In genomic region chr5:175653763-175654162, GRCh38 we compare ENCODE assay signal across 17 cellular contexts. TPM values are rescaled to one million over a fixed set of nuclear protein-coding genes. Genes with fewer than 3 reads are reported as not detected.
DNase-seq lines count a peak whose midpoint lies in the region; ATAC-seq and TF ChIP-seq lines count a peak whose summit lies in the region.
"Had no signal": no experiment of that assay in that cellular context is flagged by ENCODE, and none has a peak within 500 bp of the region (broad histone marks: within the 10 kb centered on the region; RNA-seq: fewer than 3 reads in every experiment).

No MANE protein-coding gene starts in this region.

- in situ Hi-C loops in HAP-1 (cut with MboI; ENCODE audit: low sequenced_read_pairs), result no loop called here

- no peaks in the 10 kb centered on the region for H3K27me3 ChIP-seq in BLaER1 treated with 17β-estradiol and CSF1 and Interleukin-3, amounts not matched to agents 10 nM and 100 nM
- H3K27me3 ChIP-seq in CD4-positive, alpha-beta T cell (ENCODE audit: control insufficient read depth, insufficient read depth, low read length), result no peaks in the 10 kb centered on the region
- no peaks in the 10 kb centered on the region for H3K27me3 ChIP-seq in naive thymus-derived CD4-positive, alpha-beta T cell (ENCODE audit: control insufficient read depth in 2 of 2, insufficient read depth in 2 of 2, low read length in 2 of 2)
- H3K27me3 ChIP-seq in HAP-1 (ENCODE audit: low read depth) (no peaks in the 10 kb centered on the region), Caco-2 (replicated peaks; ENCODE audit: control insufficient read depth, insufficient read depth, low read length) (no peaks in the 10 kb centered on the region)

- BruUV-seq in Caco-2 (replicated peaks; lab: Mats Ljungman, UMichigan), result no TSS peak

- peaks cover 0 to 14% (median 8%) of the 10 kb centered on the region in 11 experiments; a peak in 8 of 22 replicates for H3K36me3 ChIP-seq in BLaER1 treated with 17β-estradiol and CSF1 and Interleukin-3, amounts not matched to agents 10 nM and 100 nM
- H3K36me3 ChIP-seq in naive thymus-derived CD4-positive, alpha-beta T cell (ENCODE audit: control insufficient read depth in 2 of 3, insufficient read depth in 3 of 3, low read length in 3 of 3), result peaks cover 0 to 4% (median 0%) of the 10 kb centered on the region in 3 experiments
- H3K36me3 ChIP-seq in HAP-1 (replicated peaks), result no peaks in the 10 kb centered on the region
- no peaks in the 10 kb centered on the region for H3K36me3 ChIP-seq in Caco-2 (ENCODE audit: control insufficient read depth, insufficient read depth, low read length)
- H3K36me3 ChIP-seq: prostate gland had no signal

- ATAC-seq in CD4-positive, alpha-beta T cell (ENCODE audit: poor library complexity), result no peak
- no peak for ATAC-seq in activated T-helper 17 cell treated with anti-CD3 and anti-CD28 coated beads, Interleukin-2, amount 50 U/mL, for 72 hours (replicated peaks)
- no peak for ATAC-seq in naive thymus-derived CD4-positive, alpha-beta T cell

- no peaks in the 10 kb centered on the region for H3K27me3 Mint-ChIP-seq in CD4-positive, alpha-beta T cell
- no peaks in the 10 kb centered on the region for H3K27me3 Mint-ChIP-seq in activated T-helper 17 cell treated with anti-CD3 and anti-CD28 coated beads, Interleukin-2, amount 50 U/mL, for 72 hours
- peaks cover 0 to 2% (median 0%) of the 10 kb centered on the region in 5 donors for H3K27me3 Mint-ChIP-seq in naive thymus-derived CD4-positive, alpha-beta T cell
- peaks cover 3% of the 10 kb centered on the region for H3K27me3 Mint-ChIP-seq in Caco-2 (ENCODE audit: insufficient read depth, unreplicated experiment)

- POLR2A ChIA-PET in CD4-positive, alpha-beta T cell (lab: Charles Lee), result interaction anchor here (1.3 to 2.5 kb wide), 4 partner anchors 9 to 176 kb away, joined by 4 to 8 read pairs (median 6); partner anchors contain the start of gene SFXN1
- POLR2A ChIA-PET in naive thymus-derived CD4-positive, alpha-beta T cell (lab: Charles Lee), result interaction anchor here (0.6 to 1.7 kb wide), 6 partner anchors 15 to 136 kb away, joined by 3 to 5 read pairs (median 3); no protein-coding TSS in a partner anchor
- POLR2A ChIA-PET in Caco-2 (lab: Charles Lee), result no interaction called here

- H3K9me3 ChIP-seq in BLaER1 treated with 17β-estradiol and CSF1 and Interleukin-3, amounts not matched to agents 10 nM and 100 nM (replicated peaks in 1 of 11), result peaks cover 16 to 21% (median 17%) of the 10 kb centered on the region in 11 experiments
- H3K9me3 ChIP-seq in CD4-positive, alpha-beta T cell (ENCODE audit: control insufficient read depth, low read length), result peaks cover 14% of the 10 kb centered on the region
- H3K9me3 ChIP-seq in naive thymus-derived CD4-positive, alpha-beta T cell (ENCODE audit: control insufficient read depth in 2 of 3, low read length in 3 of 3), result peaks cover 0 to 12% (median 6%) of the 10 kb centered on the region in 3 experiments
- H3K9me3 ChIP-seq in HAP-1, result 0 out of 2 replicates have a peak, but pooled peaks cover 4% of the 10 kb centered on the region
- peaks cover 8% of the 10 kb centered on the region; the same call in 1 of the 2 replicates for H3K9me3 ChIP-seq in Caco-2
- H3K9me3 ChIP-seq: prostate gland had no signal

- H3K4me2 ChIP-seq in BLaER1 treated with 17β-estradiol and CSF1 and Interleukin-3, amounts not matched to agents 10 nM and 100 nM, result peak overlapping the region; percentile 85 to 97 (median 89)
- H3K4me2 ChIP-seq: smooth muscle cell had no signal

- CTCF ChIA-PET in CD4-positive, alpha-beta T cell (lab: Charles Lee), result interaction anchor here (1.2 kb wide), 1 partner anchor 794 kb away, joined by 4 read pairs; the partner anchor contains the start of gene FAF2
- CTCF ChIA-PET in naive thymus-derived CD4-positive, alpha-beta T cell (lab: Charles Lee), result interaction anchor here (2.3 kb wide), 1 partner anchor 119 kb away, joined by 9 read pairs; no protein-coding TSS in a partner anchor
- CTCF ChIA-PET in Caco-2 (lab: Charles Lee), result no interaction called here

- peaks cover 7% of the 10 kb centered on the region for H3K9me3 Mint-ChIP-seq in CD4-positive, alpha-beta T cell
- peaks cover 8% of the 10 kb centered on the region for H3K9me3 Mint-ChIP-seq in activated T-helper 17 cell treated with anti-CD3 and anti-CD28 coated beads, Interleukin-2, amount 50 U/mL, for 72 hours
- H3K9me3 Mint-ChIP-seq in naive thymus-derived CD4-positive, alpha-beta T cell, result peaks cover 0 to 25% (median 18%) of the 10 kb centered on the region in 11 donors
- peaks cover 12% of the 10 kb centered on the region for H3K9me3 Mint-ChIP-seq in Caco-2 (ENCODE audit: unreplicated experiment)

- intact Hi-C loops in CD4-positive, alpha-beta T cell (cut with DNase I, micrococcal nuclease), result loop anchor here in 1 of 2 experiments (5.0 kb wide), 1 partner anchor 44 kb away; no protein-coding TSS in a partner anchor
- intact Hi-C loops in naive thymus-derived CD4-positive, alpha-beta T cell (cut with micrococcal nuclease), result loop anchor here (1.0 to 10.0 kb wide), 11 partner anchors 36 to 1769 kb away; partner anchors contain the start of genes SFXN1 (in 2 of the 2), ARL10 (in 1 of the 2), CPEB4 (in 1 of the 2) and KIAA1191 (in 1 of the 2)
- intact Hi-C loops in Caco-2 (cut with micrococcal nuclease; ENCODE audit: unreplicated experiment), result no loop called here

- peak overlapping the region in 8 of 10 experiments; percentile 5 to 57 (median 42); a peak in 11 of 20 replicates for H3K4me3 ChIP-seq in BLaER1 treated with 17β-estradiol and CSF1 and Interleukin-3, amounts not matched to agents 10 nM and 100 nM
- peak overlapping the region; percentile 21 for H3K4me3 ChIP-seq in naive thymus-derived CD4-positive, alpha-beta T cell (ENCODE audit: low read length)
- H3K4me3 ChIP-seq in HAP-1 (no peak overlapping the region), Caco-2 (ENCODE audit: low read depth, low read length) (no peak overlapping the region)
- H3K4me3 ChIP-seq: prostate gland, smooth muscle cell had no signal

- H3K9ac ChIP-seq in BLaER1 treated with 17β-estradiol and CSF1 and Interleukin-3, amounts not matched to agents 10 nM and 100 nM, result peak overlapping the region in 10 of 11 experiments; percentile 57 to 83 (median 77); a peak in 20 of 22 replicates

- H3K4me3 Mint-ChIP-seq in CD4-positive, alpha-beta T cell, result peak overlapping the region; percentile 81
- peak overlapping the region; percentile 74 for H3K4me3 Mint-ChIP-seq in activated T-helper 17 cell treated with anti-CD3 and anti-CD28 coated beads, Interleukin-2, amount 50 U/mL, for 72 hours
- peak overlapping the region; percentile 38 to 85 (median 78) for H3K4me3 Mint-ChIP-seq in naive thymus-derived CD4-positive, alpha-beta T cell
- H3K4me3 Mint-ChIP-seq in Caco-2 (ENCODE audit: unreplicated experiment), result no peak overlapping the region
- H3K4me3 Mint-ChIP-seq: activated B cell treated with CpG ODN at 0.5 μM for 24 hours, HFFc6 had no signal

- peak overlapping the region; percentile 91 for H3K27ac Mint-ChIP-seq in CD4-positive, alpha-beta T cell
- peak overlapping the region; percentile 95 for H3K27ac Mint-ChIP-seq in activated T-helper 17 cell treated with anti-CD3 and anti-CD28 coated beads, Interleukin-2, amount 50 U/mL, for 72 hours
- H3K27ac Mint-ChIP-seq in naive thymus-derived CD4-positive, alpha-beta T cell, result peak overlapping the region; percentile 63 to 96 (median 87)
- H3K27ac Mint-ChIP-seq in Caco-2 (ENCODE audit: unreplicated experiment), result no peak overlapping the region
- H3K27ac Mint-ChIP-seq: activated B cell treated with CpG ODN at 0.5 μM for 24 hours, HFFc6 had no signal

- H3K36me3 Mint-ChIP-seq in CD4-positive, alpha-beta T cell (ENCODE audit: low read depth), result peaks cover 27% of the 10 kb centered on the region
- peaks cover 7% of the 10 kb centered on the region for H3K36me3 Mint-ChIP-seq in activated T-helper 17 cell treated with anti-CD3 and anti-CD28 coated beads, Interleukin-2, amount 50 U/mL, for 72 hours (ENCODE audit: low read depth)
- H3K36me3 Mint-ChIP-seq in naive thymus-derived CD4-positive, alpha-beta T cell, result peaks cover 0 to 46% (median 13%) of the 10 kb centered on the region in 5 donors
- H3K36me3 Mint-ChIP-seq in Caco-2 (ENCODE audit: insufficient read depth, unreplicated experiment), result no peaks in the 10 kb centered on the region

- H3K27ac ChIP-seq in BLaER1 treated with 17β-estradiol and CSF1 and Interleukin-3, amounts not matched to agents 10 nM and 100 nM, result peak overlapping the region; percentile 65 to 95 (median 91); a peak in 21 of 22 replicates
- peak overlapping the region; percentile 30 for H3K27ac ChIP-seq in CD4-positive, alpha-beta T cell (ENCODE audit: low read depth, low read length)
- peak overlapping the region; percentile 62 for H3K27ac ChIP-seq in naive thymus-derived CD4-positive, alpha-beta T cell (ENCODE audit: low read depth, low read length)
- H3K27ac ChIP-seq: prostate gland had no signal

- no peak for TF ChIP-seq CTCF in CD4-positive, alpha-beta T cell (IDR thresholded peaks at IDR 0.05)
- no peak for TF ChIP-seq CTCF in Caco-2 (IDR thresholded peaks at IDR 0.05; ENCODE audit: insufficient read depth in 1 of 2, low read depth in 1 of 2, low read length in 1 of 2, severe bottlenecking in 1 of 2, unreplicated experiment in 1 of 2)

- peaks cover 92% of the 10 kb centered on the region for H3K4me1 Mint-ChIP-seq in CD4-positive, alpha-beta T cell (ENCODE audit: low read depth)
- H3K4me1 Mint-ChIP-seq in activated T-helper 17 cell treated with anti-CD3 and anti-CD28 coated beads, Interleukin-2, amount 50 U/mL, for 72 hours, result peaks cover 71% of the 10 kb centered on the region
- peaks cover 70 to 98% (median 90%) of the 10 kb centered on the region in 7 donors for H3K4me1 Mint-ChIP-seq in naive thymus-derived CD4-positive, alpha-beta T cell
- no peaks in the 10 kb centered on the region for H3K4me1 Mint-ChIP-seq in Caco-2 (ENCODE audit: low read depth, unreplicated experiment)

- DNase-seq in CD4-positive, alpha-beta T cell, result no peak
- DNase-seq in naive thymus-derived CD4-positive, alpha-beta T cell, result no peak
- DNase-seq in HAP-1 (ENCODE audit: low spot score in 2 of 2), result no peak
- no peak for DNase-seq in Caco-2
- DNase-seq in occipital lobe (lab: John Stamatoyannopoulos, UW), result no peak
- DNase-seq: activated B cell treated with CpG ODN at 0.5 μM for 24 hours; HFFc6; hypothalamus; NCI-H2081; Right ventricle myocardium superior; stimulated activated CD4-positive, alpha-beta T cell treated with anti-CD3 and anti-CD28 coated beads, Interleukin-4, amount 100 ng/mL, for 4 hours had no signal

- H4K20me1 ChIP-seq in BLaER1 treated with 17β-estradiol and CSF1 and Interleukin-3, amounts not matched to agents 10 nM and 100 nM, result peaks cover 0 to 3% (median 2%) of the 10 kb centered on the region in 11 experiments; a peak in 8 of 22 replicates

- peaks cover 67 to 80% (median 75%) of the 10 kb centered on the region in 10 experiments for H3K4me1 ChIP-seq in BLaER1 treated with 17β-estradiol and CSF1 and Interleukin-3, amounts not matched to agents 10 nM and 100 nM
- H3K4me1 ChIP-seq in naive thymus-derived CD4-positive, alpha-beta T cell (ENCODE audit: control insufficient read depth in 2 of 2, insufficient read depth in 2 of 2, low read length in 2 of 2), result peaks cover 59 to 83% of the 10 kb centered on the region in 2 donors
- H3K4me1 ChIP-seq in HAP-1 (no peaks in the 10 kb centered on the region; the same call in 1 of the 2 replicates), Caco-2 (no peaks in the 10 kb centered on the region)
- H3K4me1 ChIP-seq: prostate gland had no signal

RNA-seq across cellular contexts. Expression of gene HRH2, which starts 4.1 kb away (rescaled TPM):
- total RNA-seq in CD4-positive, alpha-beta T cell, result 1 to 10 TPM; 2.9 to 3.4 TPM
- 1 to 10 TPM; 3.3 to 4.0 TPM for total RNA-seq in activated T-helper 17 cell treated with anti-CD3 and anti-CD28 coated beads, Interleukin-2, amount 50 U/mL, for 72 hours
- total RNA-seq in naive thymus-derived CD4-positive, alpha-beta T cell, result 10 to 100 TPM in 3 of 5 experiments, 1 to 10 TPM in 2; 5.6 to 26.3 (median 12.9) TPM
- polyA plus RNA-seq in naive thymus-derived CD4-positive, alpha-beta T cell, result 1 to 10 TPM; 5.0 to 8.0 TPM
- total RNA-seq in Caco-2 (2022) (not detected in 2 replicates), occipital lobe (6.9 TPM)
- total RNA-seq: activated B cell treated with CpG ODN at 0.5 μM for 24 hours, HFFc6, HT-29 had no signal
- polyA plus RNA-seq: keratinocyte had no signal

Comparison
In these comparisons a context has a peak if more than half of its experiments do, and no peak if none do; other contexts are left out.
1. H3K27ac ChIP-seq: peak in every context shown above with its lines; median percentile 91 in BLaER1 treated with 17β-estradiol and CSF1 and Interleukin-3, amounts not matched to agents 10 nM and 100 nM; 62 in naive thymus-derived CD4-positive, alpha-beta T cell; 30 in CD4-positive, alpha-beta T cell.
2. H3K4me3 ChIP-seq: peak in BLaER1 treated with 17β-estradiol and CSF1 and Interleukin-3, amounts not matched to agents 10 nM and 100 nM (8 of 10) and naive thymus-derived CD4-positive, alpha-beta T cell (single experiment); none in HAP-1 (single experiment) and Caco-2 (single experiment).